Comparison of ENCODE assay signal across 8 cellular contexts in the genomic region with DNA sequence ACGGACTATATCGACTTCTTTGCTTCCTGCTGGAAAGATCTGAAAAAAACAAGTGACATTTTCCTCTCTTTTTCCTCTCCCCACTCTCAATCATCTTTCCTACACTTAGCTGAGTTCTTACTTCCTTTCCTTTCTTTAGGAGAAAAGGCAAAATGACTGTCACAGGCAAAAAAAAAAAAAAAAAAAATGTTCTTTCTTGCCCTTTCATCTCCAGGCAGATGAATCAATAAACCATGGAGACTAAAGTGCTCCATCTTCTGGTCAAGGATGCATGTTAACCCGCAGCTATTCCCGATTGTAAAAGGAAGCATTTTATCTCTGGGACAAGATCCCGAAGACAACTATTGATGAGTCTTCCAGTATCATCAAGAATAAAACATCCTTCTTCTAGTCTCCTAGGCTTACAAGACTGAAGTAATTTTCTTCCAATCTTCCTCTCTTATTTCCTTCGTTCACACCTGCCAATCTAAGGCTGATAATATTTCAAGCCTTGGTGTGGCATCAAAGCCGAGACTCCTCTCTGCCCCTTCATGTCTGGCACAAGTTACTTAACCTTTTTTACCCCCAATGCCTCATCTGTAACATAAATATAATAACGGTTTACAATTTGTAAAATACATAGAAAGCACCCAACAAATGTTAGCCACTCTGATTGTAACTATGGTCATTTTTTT.
A peak's percentile ranks its signal among the peaks of the same experiment; 100 is the strongest.
DNase-seq lines count a peak whose midpoint lies in the region; ATAC-seq, FAIRE-seq and TF ChIP-seq lines count a peak whose summit lies in the region.

No MANE protein-coding gene starts in this region.

- TF ChIP-seq CTCF in adrenal gland (IDR thresholded peaks at IDR 0.05) (peak; percentile 22 to 64 (median 55)), keratinocyte (optimal IDR thresholded peaks at IDR 0.05 in 1 of 3, IDR thresholded peaks at IDR 0.05 in 1 of 3, conservative IDR thresholded peaks at IDR 0.05 in 1 of 3; ENCODE audit: extremely low read depth in 1 of 3, insufficient read depth in 2 of 3, low read length in 3 of 3) (peak; percentile 55 to 57 (median 56))

- H2AFZ ChIP-seq in keratinocyte (ENCODE audit: control insufficient read depth, low read length) = peak overlapping the region; percentile 48

- ATAC-seq in GM18858 (IDR thresholded peaks at IDR 0.05; ENCODE audit: unreplicated experiment) (no peak), HG03159 (IDR thresholded peaks at IDR 0.05; ENCODE audit: unreplicated experiment) (no peak), HG02973 (IDR thresholded peaks at IDR 0.05; ENCODE audit: unreplicated experiment) (no peak)

- no peaks in the 10 kb centered on the region for H3K79me2 ChIP-seq in keratinocyte (ENCODE audit: control insufficient read depth, insufficient read depth, low read length)

- H3K36me3 ChIP-seq in adrenal gland (replicated peaks in 1 of 2) = no peaks in the 10 kb centered on the region
- H3K36me3 ChIP-seq in keratinocyte (ENCODE audit: control insufficient read depth in 2 of 2, extremely low read depth in 1 of 2, insufficient read depth in 2 of 2, low read length in 2 of 2) = no peaks in the 10 kb centered on the region

- no peaks in the 10 kb centered on the region for H3K9me1 ChIP-seq in keratinocyte (ENCODE audit: control insufficient read depth, extremely low read depth, insufficient read depth, low read length)

- TF ChIP-seq POLR2A in adrenal gland (IDR thresholded peaks at IDR 0.05) = no peak

- peak; percentile 89 for FAIRE-seq in keratinocyte (lab: Jason Lieb, UNC)

- H3K27ac ChIP-seq in adrenal gland (no peak overlapping the region), keratinocyte (ENCODE audit: control insufficient read depth, insufficient read depth, low read length) (no peak overlapping the region)

- WGBS in adrenal gland, 4 donors = 30 to 41% (median 36%) methylated on average over 8 of the region's 8 CpGs

- H3K4me1 ChIP-seq in adrenal gland (replicated peaks in 1 of 2) = peaks cover 6 to 8% of the 10 kb centered on the region in 2 donors
- peaks cover 17% of the 10 kb centered on the region for H3K4me1 ChIP-seq in keratinocyte (ENCODE audit: control insufficient read depth, extremely low read depth, insufficient read depth, low read length)

- peak; percentile 36 for DNase-seq in NCI-H510A treated with DMSO at 0.1 percent for 48 hours (lab: John Stamatoyannopoulos, UW)
- no peak for DNase-seq in NCI-H510A (lab: John Stamatoyannopoulos, UW)
- DNase-seq in NCI-H146 (lab: John Stamatoyannopoulos, UW) = peak; percentile 47
- DNase-seq in adrenal gland = peak in 3 of 7 donors; percentile 23 to 59 (median 30)
- no peak for DNase-seq in keratinocyte (ENCODE audit: low read depth, low spot score)

- no peak overlapping the region for H3K4me3 ChIP-seq in adrenal gland
- no peak overlapping the region for H3K4me3 ChIP-seq in keratinocyte (ENCODE audit: control insufficient read depth in 2 of 3, extremely low read depth in 1 of 3, insufficient read depth in 2 of 3, low read depth in 1 of 3, low read length in 3 of 3)

- H3K27me3 ChIP-seq in adrenal gland (no peaks in the 10 kb centered on the region), keratinocyte (ENCODE audit: control insufficient read depth, extremely low read depth, insufficient read depth, low read length) (no peaks in the 10 kb centered on the region)

- dilution Hi-C loops in keratinocyte (cut with MboI; ENCODE audit: extremely low pct_ligation_motif_present, low sequenced_read_pairs) = no loop called here

- intact Hi-C loops in adrenal gland (cut with DNase I) = no loop called here

- no peaks in the 10 kb centered on the region for H4K20me1 ChIP-seq in keratinocyte (ENCODE audit: control insufficient read depth, extremely low read depth, insufficient read depth, low read length)

- no peaks in the 10 kb centered on the region for H3K9me3 ChIP-seq in adrenal gland (replicated peaks in 1 of 3)
- H3K9me3 ChIP-seq in keratinocyte (ENCODE audit: control insufficient read depth, low read depth, low read length) = no peaks in the 10 kb centered on the region

- peak overlapping the region; percentile 20 for H3K4me2 ChIP-seq in keratinocyte (ENCODE audit: control insufficient read depth, extremely low read depth, insufficient read depth, low read depth, low read length)

- no peak overlapping the region for H3K9ac ChIP-seq in keratinocyte (ENCODE audit: control insufficient read depth, extremely low read depth, insufficient read depth, low read length)

Comparison
In these comparisons a context has a peak if more than half of its experiments do, and no peak if none do; other contexts are left out.
1. DNase-seq: peak in NCI-H510A treated with DMSO at 0.1 percent for 48 hours (single experiment) and NCI-H146 (single experiment); none in NCI-H510A (single experiment) and keratinocyte (single experiment).